Comparison of ENCODE assay signal across 9 cellular contexts in the genomic region with DNA sequence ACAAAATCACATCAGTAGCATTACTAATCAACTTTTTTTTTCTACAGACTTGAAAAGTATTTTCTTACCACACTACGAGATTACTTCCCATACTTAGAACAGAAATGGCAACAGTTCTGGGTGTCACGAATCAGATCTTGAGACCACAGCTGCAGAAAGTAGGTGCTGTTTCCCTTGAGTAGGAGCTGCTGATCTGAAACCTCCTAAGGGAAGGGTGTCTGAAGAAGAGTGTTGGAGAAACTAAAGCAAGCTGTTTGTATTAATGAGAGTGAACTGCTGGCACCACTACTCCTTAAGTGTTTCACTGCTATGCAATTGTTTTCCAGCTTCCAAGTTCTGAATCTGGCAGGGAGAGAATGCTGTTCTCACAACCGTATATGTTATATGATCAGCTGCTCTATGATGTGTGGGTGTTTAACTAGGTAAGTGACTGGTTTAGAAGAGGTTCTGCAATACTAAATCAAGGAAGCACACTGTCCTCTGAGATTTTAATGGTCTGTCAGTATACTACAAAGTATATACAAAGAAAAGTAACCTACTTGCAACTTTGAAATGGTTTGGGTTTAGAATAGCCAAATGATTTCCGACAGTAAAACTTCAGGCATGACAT.
DNase-seq lines count a peak whose midpoint lies in the region; ATAC-seq and TF ChIP-seq lines count a peak whose summit lies in the region.
"Had no signal": no experiment of that assay in that cellular context is flagged by ENCODE, and none has a peak within 500 bp of the region (broad histone marks: within the 10 kb centered on the region; RNA-seq: fewer than 3 reads in every experiment).

No MANE protein-coding gene starts in this region.

- H3K36me3 Mint-ChIP-seq in memory B cell, result peaks cover 1% of the 10 kb centered on the region

- no peaks in the 10 kb centered on the region for H3K9me3 Mint-ChIP-seq in memory B cell

- ATAC-seq in GM21447 (IDR thresholded peaks at IDR 0.05; ENCODE audit: unreplicated experiment) (peak; percentile 32), memory B cell (ENCODE audit: low read depth) (no peak), GM19328 (IDR thresholded peaks at IDR 0.05; ENCODE audit: unreplicated experiment) (no peak), GM21526 (IDR thresholded peaks at IDR 0.05; ENCODE audit: low FRiP score, unreplicated experiment) (no peak)
- ATAC-seq: body of pancreas had no signal

- peak overlapping the region; percentile 88 for H3K27ac Mint-ChIP-seq in memory B cell

- H3K4me3 Mint-ChIP-seq in memory B cell, result peak overlapping the region; percentile 61

- H3K27ac ChIP-seq in VCaP, result peak overlapping the region; percentile 100

- DNase-seq in CD1c-positive myeloid dendritic cell (ENCODE audit: extremely low spot score), result peak; percentile 59
- no peak for DNase-seq in memory B cell (ENCODE audit: low spot score in 2 of 2)
- DNase-seq in DMS53 (lab: John Stamatoyannopoulos, UW), result no peak
- no peak for DNase-seq in SIG-M5 (lab: John Stamatoyannopoulos, UW)
- DNase-seq: body of pancreas had no signal

- peaks cover 44% of the 10 kb centered on the region for H3K4me1 Mint-ChIP-seq in memory B cell

- no peaks in the 10 kb centered on the region for H3K27me3 Mint-ChIP-seq in memory B cell

- TF ChIP-seq CTCF in VCaP (conservative IDR thresholded peaks at IDR 0.05), result no peak
